Comparison of ENCODE assay signal across 8 cellular contexts in genomic region chr3:53255360-53255774, GRCh38. TPM values are rescaled to one million over a fixed set of nuclear protein-coding genes. Genes with fewer than 3 reads are reported as not detected.
DNase-seq lines count a peak whose midpoint lies in the region; ATAC-seq and TF ChIP-seq lines count a peak whose summit lies in the region.

No MANE protein-coding gene starts in this region.

- H3K27me3 ChIP-seq in right lobe of liver, result no peaks in the 10 kb centered on the region

- H3K27ac ChIP-seq in 22Rv1 (peak overlapping the region; percentile 92), caudate nucleus (ENCODE audit: low read depth, low read length) (peak overlapping the region; percentile 65), right lobe of liver (peak overlapping the region; percentile 58 to 84 (median 83))

- ATAC-seq in GM18520 (IDR thresholded peaks at IDR 0.05; ENCODE audit: unreplicated experiment), result peak; percentile 15
- peak; percentile 13 for ATAC-seq in HG03060 (IDR thresholded peaks at IDR 0.05; ENCODE audit: low read depth, unreplicated experiment)
- peak; percentile 65 for ATAC-seq in T-helper 17 cell
- peak; percentile 22 to 47 (median 39) for ATAC-seq in right lobe of liver

- H3K36me3 ChIP-seq in right lobe of liver, result no peaks in the 10 kb centered on the region

- peaks cover 0 to 47% (median 11%) of the 10 kb centered on the region in 4 donors for H3K4me1 ChIP-seq in right lobe of liver

- 3% methylated on average over 5 of the region's 49 CpGs for WGBS in right lobe of liver (ENCODE audit: insufficient coverage, low coverage, low lambda C conversion rate, missing lambda C conversion rate)

- peak overlapping the region; percentile 94 for H3K4me3 Mint-ChIP-seq in T-helper 17 cell

- no peaks in the 10 kb centered on the region for H3K36me3 Mint-ChIP-seq in T-helper 17 cell (ENCODE audit: low read depth)

- H3K4me1 Mint-ChIP-seq in T-helper 17 cell, result peaks cover 25% of the 10 kb centered on the region

- no peak for TF ChIP-seq CTCF in 22Rv1 (IDR thresholded peaks at IDR 0.05)
- no peak for TF ChIP-seq CTCF in right lobe of liver (IDR thresholded peaks at IDR 0.05)

- intact Hi-C loops in right lobe of liver (cut with DNase I), result no loop called here

- peak overlapping the region; percentile 67 for H3K27ac Mint-ChIP-seq in T-helper 17 cell

- DNase-seq in T-helper 17 cell (peak in 2 of 3 donors; percentile 23 to 47), caudate nucleus (lab: John Stamatoyannopoulos, UW) (peak in 29 of 61 donors; percentile 9 to 71 (median 45)), right lobe of liver (peak in 2 of 3 donors; percentile 46 to 51), NOMO-1 treated with dmso at 0.1 percent for 144 hours (lab: John Stamatoyannopoulos, UW; ENCODE audit: unreplicated experiment) (no peak)
- DNase-seq in stimulated activated CD8-positive, alpha-beta memory T cell treated with anti-CD3 and anti-CD28 coated beads, Interleukin-15, amount 100 ng/mL, for 48 hours (ENCODE audit: low read depth in 2 of 2), result peak; percentile 12 to 27

- no peak for TF ChIP-seq POLR2A in right lobe of liver (IDR thresholded peaks at IDR 0.05)

- no peaks in the 10 kb centered on the region for H3K9me3 ChIP-seq in T-helper 17 cell (ENCODE audit: control insufficient read depth, low read length, poor library complexity, severe bottlenecking)
- H3K9me3 ChIP-seq in right lobe of liver, result no peaks in the 10 kb centered on the region

- peak overlapping the region; percentile 76 to 98 (median 86) for H3K4me3 ChIP-seq in right lobe of liver

- H3K27me3 Mint-ChIP-seq in T-helper 17 cell, result no peaks in the 10 kb centered on the region

RNA-seq across cellular contexts. Expression of gene TKT, which starts 0.5 kb away (rescaled TPM):
- total RNA-seq in T-helper 17 cell (100 to 1,000 TPM; 105 to 109 TPM), right lobe of liver (100 to 1,000 TPM in 5 of 6 experiments, 10 to 100 TPM in 1; 98.9 to 257 (median 146) TPM)

Comparison
In these comparisons a context has a peak if more than half of its experiments do, and no peak if none do; other contexts are left out.
1. ATAC-seq: peak in every context shown above with its lines; median percentile 65 in T-helper 17 cell; 39 in right lobe of liver; 15 in GM18520; 13 in HG03060.